Comparison of ENCODE assay signal across 21 cellular contexts in the genomic region with DNA sequence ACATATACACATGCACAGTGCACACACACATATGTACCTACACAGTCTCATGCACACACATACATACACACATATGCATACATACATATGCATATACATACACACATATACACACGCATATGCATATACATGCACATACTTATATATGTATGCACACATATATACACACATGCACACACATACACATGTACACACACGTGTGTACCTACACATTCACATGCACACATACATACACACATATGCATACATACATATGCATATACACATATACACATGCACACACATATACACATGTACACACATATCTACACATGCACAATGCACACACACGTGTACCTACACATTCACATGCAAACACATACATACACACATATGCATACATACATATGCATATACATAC.
DNase-seq lines count a peak whose midpoint lies in the region; ATAC-seq, FAIRE-seq and TF ChIP-seq lines count a peak whose summit lies in the region.
"Had no signal": no experiment of that assay in that cellular context is flagged by ENCODE, and none has a peak within 500 bp of the region (broad histone marks: within the 10 kb centered on the region; RNA-seq: fewer than 3 reads in every experiment).

No MANE protein-coding gene starts in this region.

- TF ChIP-seq CTCF in HepG2 (CRISPR knock-in tag; IDR thresholded peaks at IDR 0.05): no peak
- TF ChIP-seq CTCF in right lobe of liver (IDR thresholded peaks at IDR 0.05): no peak

- H3K4me2 ChIP-seq in HepG2 (ENCODE audit: low read depth, low read length): no peak overlapping the region
- H3K4me2 ChIP-seq: A549; BLaER1 treated with 17β-estradiol and CSF1 and Interleukin-3, amounts not matched to agents 10 nM and 100 nM had no signal

- in situ Hi-C loops in HepG2 (cut with HindIII; ENCODE audit: extremely low pct_ligation_motif_present, low pct_unique_long_range_greater_than_20kb): no loop called here

- BruUV-seq in HepG2 (replicated peaks; lab: Mats Ljungman, UMichigan): no TSS peak

- WGBS in HepG2 (ENCODE audit: low lambda C conversion rate): 12% methylated on average over 3 of the region's 3 CpGs
- 42% methylated on average over 2 of the region's 3 CpGs for WGBS in right lobe of liver (ENCODE audit: insufficient coverage, low coverage, low lambda C conversion rate, missing lambda C conversion rate)

- POLR2A ChIA-PET in HepG2 (lab: Yijun Ruan, JAX): no interaction called here

- H2AFZ ChIP-seq in HepG2 (ENCODE audit: low read length): no peak overlapping the region

- no peak for TF ChIP-seq RAD21 in HepG2 (CRISPR knock-in tag; IDR thresholded peaks at IDR 0.05)

- intact Hi-C loops in HepG2 (cut with micrococcal nuclease; ENCODE audit: unreplicated experiment) (no loop called here), right lobe of liver (cut with DNase I) (no loop called here)

- H3K27ac ChIP-seq in HepG2 (ENCODE audit: extremely low read length, insufficient read depth, low read length) (no peak overlapping the region), right lobe of liver (no peak overlapping the region)
- H3K27ac ChIP-seq: 22Rv1; A549; BLaER1 treated with 17β-estradiol and CSF1 and Interleukin-3, amounts not matched to agents 10 nM and 100 nM; C4-2B had no signal

- H3K4me3 ChIP-seq in HepG2 (replicated peaks in 1 of 3; ENCODE audit: insufficient read depth in 1 of 3, low read depth in 2 of 3, low read length in 3 of 3) (no peak overlapping the region), right lobe of liver (no peak overlapping the region)
- H3K4me3 ChIP-seq: A549; BLaER1 treated with 17β-estradiol and CSF1 and Interleukin-3, amounts not matched to agents 10 nM and 100 nM had no signal

- H3K79me2 ChIP-seq in HepG2 (ENCODE audit: insufficient read depth, low read length): no peaks in the 10 kb centered on the region

- H4K20me1 ChIP-seq in HepG2 (ENCODE audit: insufficient read depth, low read length): no peaks in the 10 kb centered on the region
- H4K20me1 ChIP-seq: BLaER1 treated with 17β-estradiol and CSF1 and Interleukin-3, amounts not matched to agents 10 nM and 100 nM had no signal

- H3K27me3 ChIP-seq in HepG2 (ENCODE audit: control insufficient read depth in 1 of 2, insufficient read depth in 2 of 2, low read length in 2 of 2) (peaks cover 0 to 5% of the 10 kb centered on the region in 2 experiments; a peak in 1 of 5 replicates), right lobe of liver (no peaks in the 10 kb centered on the region)
- H3K27me3 ChIP-seq: BLaER1 treated with 17β-estradiol and CSF1 and Interleukin-3, amounts not matched to agents 10 nM and 100 nM had no signal

- CTCF ChIA-PET in HepG2 (lab: Yijun Ruan, JAX; ENCODE audit: low intra/inter-chr PET ratio, low total read pairs): no interaction called here

- H3K4me1 ChIP-seq in HepG2 (ENCODE audit: insufficient read depth, low read length) (no peaks in the 10 kb centered on the region), right lobe of liver (no peaks in the 10 kb centered on the region)
- H3K4me1 ChIP-seq: A549; BLaER1 treated with 17β-estradiol and CSF1 and Interleukin-3, amounts not matched to agents 10 nM and 100 nM; Caco-2 had no signal

- H3K36me3 ChIP-seq in HepG2 (replicated peaks in 1 of 2; ENCODE audit: control insufficient read depth in 1 of 2, insufficient read depth in 2 of 2, low read length in 2 of 2) (no peaks in the 10 kb centered on the region), right lobe of liver (no peaks in the 10 kb centered on the region)

- H3K9ac ChIP-seq in HepG2 (ENCODE audit: insufficient read depth, low read depth, low read length): no peak overlapping the region
- H3K9ac ChIP-seq: BLaER1 treated with 17β-estradiol and CSF1 and Interleukin-3, amounts not matched to agents 10 nM and 100 nM had no signal

- TF ChIP-seq EP300 in HepG2 (IDR thresholded peaks at IDR 0.05; ENCODE audit: low read depth in 2 of 2, low read length in 2 of 2) (no peak), HepG2 (CRISPR knock-in tag; IDR thresholded peaks at IDR 0.05; ENCODE audit: borderline replicate concordance) (no peak)

- FAIRE-seq in HepG2 (lab: Jason Lieb, UNC) (no peak), HTR-8/SVneo (lab: Jason Lieb, UNC) (peak; percentile 92)
- FAIRE-seq: A549, D721Med, G401.6, GM12892, GM18507, GM19239 had no signal

- no peak for TF ChIP-seq POLR2A in HepG2 (IDR thresholded peaks at IDR 0.05; ENCODE audit: insufficient read depth in 1 of 2, low read depth in 2 of 2, low read length in 2 of 2)
- no peak for TF ChIP-seq POLR2A in right lobe of liver (IDR thresholded peaks at IDR 0.05)

- H3K9me3 ChIP-seq in HepG2 (ENCODE audit: low read length): no peaks in the 10 kb centered on the region
- no peaks in the 10 kb centered on the region for H3K9me3 ChIP-seq in right lobe of liver
- H3K9me3 ChIP-seq: Caco-2 had no signal

- DNase-seq in HepG2 (ENCODE audit: low spot score) (no peak), right lobe of liver (no peak), HTR-8/SVneo (ENCODE audit: insufficient read length, low spot score) (no peak)
- DNase-seq: AML-193; Caco-2; Calu3; CD4-positive, alpha-beta T cell; CD8-positive, alpha-beta T cell; DMS79 treated with DMSO at 0.1 percent for 48 hours; GF-D8 had no signal

- ATAC-seq in HepG2: no peak
- ATAC-seq in right lobe of liver: no peak
- ATAC-seq in HG02938 (IDR thresholded peaks at IDR 0.05; ENCODE audit: unreplicated experiment): no peak
- no peak for ATAC-seq in GM18870 (IDR thresholded peaks at IDR 0.05; ENCODE audit: unreplicated experiment)
- ATAC-seq: A549; CD8-positive, alpha-beta T cell had no signal

TF ChIP-seq in HepG2, 621 proteins besides CTCF, POLR2A, EP300 and RAD21:
- TF ChIP-seq, protein P1, sequence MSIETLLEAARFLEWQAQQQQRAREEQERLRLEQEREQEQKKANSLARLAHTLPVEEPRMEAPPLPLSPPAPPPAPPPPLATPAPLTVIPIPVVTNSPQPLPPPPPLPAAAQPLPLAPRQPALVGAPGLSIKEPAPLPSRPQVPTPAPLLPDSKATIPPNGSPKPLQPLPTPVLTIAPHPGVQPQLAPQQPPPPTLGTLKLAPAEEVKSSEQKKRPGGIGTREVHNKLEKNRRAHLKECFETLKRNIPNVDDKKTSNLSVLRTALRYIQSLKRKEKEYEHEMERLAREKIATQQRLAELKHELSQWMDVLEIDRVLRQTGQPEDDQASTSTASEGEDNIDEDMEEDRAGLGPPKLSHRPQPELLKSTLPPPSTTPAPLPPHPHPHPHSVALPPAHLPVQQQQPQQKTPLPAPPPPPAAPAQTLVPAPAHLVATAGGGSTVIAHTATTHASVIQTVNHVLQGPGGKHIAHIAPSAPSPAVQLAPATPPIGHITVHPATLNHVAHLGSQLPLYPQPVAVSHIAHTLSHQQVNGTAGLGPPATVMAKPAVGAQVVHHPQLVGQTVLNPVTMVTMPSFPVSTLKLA (IDR thresholded peaks at IDR 0.05): peak; percentile 97
- no peak for TF ChIP-seq CHD2 (IDR thresholded peaks at IDR 0.05; ENCODE audit: low read depth, low read length)
